Comparison of ENCODE assay signal across 8 cellular contexts in the genomic region with DNA sequence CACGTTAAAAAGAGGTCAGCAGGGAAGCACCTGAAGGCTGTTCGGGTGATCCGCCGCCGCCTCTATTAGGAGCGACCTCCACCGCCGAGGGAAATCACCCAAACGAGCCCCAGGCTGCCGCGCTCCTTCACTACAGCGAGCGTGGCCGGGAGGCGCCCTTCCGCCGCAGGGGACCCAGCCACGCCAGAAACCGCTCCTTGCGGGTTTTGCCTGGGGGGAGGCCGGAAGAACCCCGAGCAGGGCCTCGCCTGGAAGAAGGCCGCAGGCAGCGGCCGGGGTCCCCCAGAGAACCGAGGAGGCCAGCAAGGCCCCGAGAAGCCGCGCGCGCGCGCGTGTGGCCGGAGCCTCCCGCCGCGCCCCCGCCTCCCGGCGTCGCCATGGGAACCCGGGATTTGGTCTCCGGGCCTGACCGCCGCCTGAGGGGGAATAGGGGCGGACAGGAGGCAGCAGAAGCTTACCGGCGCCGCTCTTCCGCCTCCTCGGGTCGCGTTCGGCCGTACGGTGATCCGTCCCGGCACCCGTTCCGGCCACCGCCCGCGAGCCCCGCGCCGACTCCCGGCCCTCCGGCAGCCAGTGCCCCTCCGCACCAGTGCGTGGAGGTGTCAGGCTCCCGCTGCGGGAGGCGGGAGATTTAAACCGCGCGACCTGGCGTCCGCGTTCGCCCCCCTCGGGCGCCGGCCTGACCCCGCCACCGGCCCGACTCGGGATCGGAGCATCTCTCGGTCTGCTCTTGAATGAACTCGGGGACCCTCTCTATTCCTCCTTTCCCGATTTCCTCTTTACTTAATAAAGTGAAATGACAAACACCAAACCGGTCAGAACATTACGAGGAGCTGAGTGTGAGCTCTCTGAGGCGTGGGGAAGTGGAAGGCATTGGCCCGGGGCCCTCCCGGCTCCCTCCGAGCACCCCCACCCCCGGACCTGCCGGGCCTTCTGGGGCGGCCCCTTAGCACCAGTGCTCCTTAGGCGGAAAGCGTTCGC. TPM values are rescaled to one million over a fixed set of nuclear protein-coding genes. Genes with fewer than 3 reads are reported as not detected.
DNase-seq lines count a peak whose midpoint lies in the region; ATAC-seq and TF ChIP-seq lines count a peak whose summit lies in the region.

A gene (minus strand): TSS at position 606 of the 981 bp plus-strand sequence. CDS start 42,757 bp downstream, outside the sequence.

- H3K4me1 ChIP-seq in ACC112 (ENCODE audit: control insufficient read depth, insufficient read depth, low read length, unreplicated experiment), result peaks cover 4% of the 10 kb centered on the region

- H3K79me2 ChIP-seq in ACC112 (ENCODE audit: control insufficient read depth, insufficient read depth, low read length, unreplicated experiment), result no peaks in the 10 kb centered on the region

- H3K36me3 ChIP-seq in ACC112 (ENCODE audit: insufficient read depth, low read length) (no peaks in the 10 kb centered on the region), kidney epithelial cell (ENCODE audit: control insufficient read depth, insufficient read depth, low read length) (no peaks in the 10 kb centered on the region)

- H3K4me3 ChIP-seq in ACC112 (ENCODE audit: low read depth, low read length) (peak within 1 kb of the TSS; percentile 97), kidney epithelial cell (ENCODE audit: low read depth, low read length) (peak within 1 kb of the TSS; percentile 67)

- H3K27me3 ChIP-seq in ACC112 (ENCODE audit: insufficient read depth, low read length) (no peaks in the 10 kb centered on the region), kidney epithelial cell (ENCODE audit: control insufficient read depth, insufficient read depth, low read length) (no peaks in the 10 kb centered on the region)

- peak within 1 kb of the TSS; percentile 86 for H2AFZ ChIP-seq in ACC112 (ENCODE audit: low read length, unreplicated experiment)

- peak; percentile 91 for DNase-seq in NCI-H2227 (lab: John Stamatoyannopoulos, UW; ENCODE audit: unreplicated experiment)
- DNase-seq in activated CD4-positive, CD25-positive, alpha-beta regulatory T cell treated with anti-CD3 and anti-CD28 coated beads, Interleukin-2, amount 50 U/mL, for 72 hours, result peak; percentile 67
- peak; percentile 71 for DNase-seq in cerebellar cortex (ENCODE audit: low spot score)
- DNase-seq in kidney epithelial cell (ENCODE audit: low read depth), result no peak
- DNase-seq in stimulated activated CD4-positive, alpha-beta T cell treated with anti-CD3 and anti-CD28 coated beads, Interleukin-1b, Interleukin-23, amount 100 ng/mL, for 24 hours (ENCODE audit: low read depth in 4 of 4, low spot score in 1 of 4), result peak; percentile 27 to 50 (median 32)

- peak within 1 kb of the TSS; percentile 29; the same call in 1 of the 2 replicates for H3K27ac ChIP-seq in ACC112 (ENCODE audit: low read depth, low read length)

- ATAC-seq in GM18520 (IDR thresholded peaks at IDR 0.05; ENCODE audit: unreplicated experiment) (peak; percentile 43), HG03039 (IDR thresholded peaks at IDR 0.05; ENCODE audit: unreplicated experiment) (peak; percentile 66)

- peak; percentile 3 for TF ChIP-seq CTCF in kidney epithelial cell (IDR thresholded peaks at IDR 0.05; ENCODE audit: insufficient read depth, low read length, poor library complexity, severe bottlenecking)

RNA-seq across cellular contexts. Expression of the gene that starts here (rescaled TPM):
- 7.3 and 7.6 TPM in 2 replicates for total RNA-seq in kidney epithelial cell
